In genomic region chrX:19964017-19964710, GRCh38 we compare ENCODE assay signal across 13 cellular contexts. TPM values are rescaled to one million over a fixed set of nuclear protein-coding genes. Genes with fewer than 3 reads are reported as not detected.
DNase-seq lines count a peak whose midpoint lies in the region; ATAC-seq and TF ChIP-seq lines count a peak whose summit lies in the region.
"Had no signal": no experiment of that assay in that cellular context is flagged by ENCODE, and none has a peak within 500 bp of the region (broad histone marks: within the 10 kb centered on the region; RNA-seq: fewer than 3 reads in every experiment).

No MANE protein-coding gene starts in this region.

- no peak overlapping the region for H2AFZ ChIP-seq in mesenchymal stem cell (ENCODE audit: low read depth, low read length)

- no peaks in the 10 kb centered on the region for H3K27me3 Mint-ChIP-seq in T-helper 2 cell treated with Interferon-gamma antibody and Interleukin-4, amounts not matched to agents 5 μg/mL and 100 μg/mL, for 36 hours (ENCODE audit: low read depth)
- no peaks in the 10 kb centered on the region for H3K27me3 Mint-ChIP-seq in T-helper 17 cell

- no peak for TF ChIP-seq POLR2A in GM18505 (IDR thresholded peaks at IDR 0.05; ENCODE audit: borderline replicate concordance, extremely low read depth, insufficient read depth, insufficient read length)

- no peak overlapping the region for H3K27ac ChIP-seq in mesenchymal stem cell (ENCODE audit: low read length, poor library complexity, severe bottlenecking)
- H3K27ac ChIP-seq: psoas muscle had no signal

- H3K9me3 Mint-ChIP-seq in T-helper 2 cell treated with Interferon-gamma antibody and Interleukin-4, amounts not matched to agents 5 μg/mL and 100 μg/mL, for 36 hours = no peaks in the 10 kb centered on the region

- peaks cover 11% of the 10 kb centered on the region for H3K79me1 ChIP-seq in mesenchymal stem cell (replicated peaks; ENCODE audit: low read length, poor library complexity, severe bottlenecking)

- no peaks in the 10 kb centered on the region for H3K4me1 ChIP-seq in mesenchymal stem cell (ENCODE audit: control insufficient read depth, insufficient read depth, low read depth, low read length)
- H3K4me1 ChIP-seq: psoas muscle had no signal

- no peak overlapping the region for H2BK15ac ChIP-seq in mesenchymal stem cell (ENCODE audit: low read depth, poor library complexity, severe bottlenecking)

- no peak overlapping the region for H2BK120ac ChIP-seq in mesenchymal stem cell (ENCODE audit: low read depth, low read length)

- no peak overlapping the region for H3K23ac ChIP-seq in mesenchymal stem cell (ENCODE audit: low read length in 2 of 2)

- no peak overlapping the region for H3K14ac ChIP-seq in mesenchymal stem cell (ENCODE audit: low read length in 2 of 2)

- 93% methylated on average over 7 of the region's 9 CpGs for WGBS in mesenchymal stem cell

- no peak overlapping the region for H4K8ac ChIP-seq in mesenchymal stem cell (ENCODE audit: low read length)

- peaks cover 14% of the 10 kb centered on the region for H3K4me1 Mint-ChIP-seq in T-helper 2 cell treated with Interferon-gamma antibody and Interleukin-4, amounts not matched to agents 5 μg/mL and 100 μg/mL, for 36 hours (ENCODE audit: low read depth)
- H3K4me1 Mint-ChIP-seq in T-helper 17 cell = peaks cover 5% of the 10 kb centered on the region

- no peak overlapping the region for H3K27ac Mint-ChIP-seq in T-helper 2 cell treated with Interferon-gamma antibody and Interleukin-4, amounts not matched to agents 5 μg/mL and 100 μg/mL, for 36 hours
- no peak overlapping the region for H3K27ac Mint-ChIP-seq in T-helper 17 cell

- peaks cover 3 to 30% of the 10 kb centered on the region in 2 experiments for H3K36me3 ChIP-seq in mesenchymal stem cell (ENCODE audit: control insufficient read depth in 1 of 2, insufficient read depth in 2 of 2, low read depth in 1 of 2, low read length in 2 of 2)
- H3K36me3 ChIP-seq: MG63 had no signal

- no peak overlapping the region for H3K18ac ChIP-seq in mesenchymal stem cell (ENCODE audit: low read depth in 1 of 2, low read length in 2 of 2)

- peak; percentile 32 for DNase-seq in T-helper 2 cell treated with Interferon-gamma antibody and Interleukin-4, amounts not matched to agents 5 μg/mL and 100 μg/mL, for 36 hours (ENCODE audit: low spot score)
- DNase-seq in stimulated activated CD4-positive, alpha-beta T cell treated with anti-CD3 and anti-CD28 coated beads, Interleukin-12 subunit alpha, Interleukin-12 subunit beta, amount 100 ng/mL, for 48 hours (ENCODE audit: low read depth in 2 of 3, low spot score in 1 of 3) = peak; percentile 5 to 18 (median 14)
- DNase-seq in nucleus accumbens (lab: John Stamatoyannopoulos, UW) (no peak), T-helper 17 cell (no peak), mesenchymal stem cell (no peak)
- DNase-seq: DMS 273 treated with DMSO at 0.1 percent for 48 hours; effector CD8-positive, alpha-beta T cell; MG63; psoas muscle had no signal

- H3K9me3 ChIP-seq in T-helper 17 cell (ENCODE audit: control insufficient read depth, low read length, poor library complexity, severe bottlenecking) (no peaks in the 10 kb centered on the region), mesenchymal stem cell (ENCODE audit: control insufficient read depth, low read length) (no peaks in the 10 kb centered on the region)
- H3K9me3 ChIP-seq: MG63, psoas muscle had no signal

- H3K4me3 Mint-ChIP-seq in T-helper 2 cell treated with Interferon-gamma antibody and Interleukin-4, amounts not matched to agents 5 μg/mL and 100 μg/mL, for 36 hours = no peak overlapping the region
- no peak overlapping the region for H3K4me3 Mint-ChIP-seq in T-helper 17 cell

- ATAC-seq in GM18505 (IDR thresholded peaks at IDR 0.05; ENCODE audit: unreplicated experiment) (peak; percentile 69), GM21786 (IDR thresholded peaks at IDR 0.05; ENCODE audit: unreplicated experiment) (peak; percentile 86), T-helper 17 cell (no peak), HG02970 (IDR thresholded peaks at IDR 0.05; ENCODE audit: low FRiP score, unreplicated experiment) (no peak)
- ATAC-seq: Panc1, psoas muscle had no signal

- H2BK5ac ChIP-seq in mesenchymal stem cell (ENCODE audit: low read depth, low read length, poor library complexity, severe bottlenecking) = no peak overlapping the region

- no peak overlapping the region for H4K91ac ChIP-seq in mesenchymal stem cell (ENCODE audit: low read length)

- no peak overlapping the region for H2AK5ac ChIP-seq in mesenchymal stem cell (ENCODE audit: low read length, severe bottlenecking)

- H3K4me3 ChIP-seq in mesenchymal stem cell (ENCODE audit: insufficient read depth in 1 of 2, low read depth in 1 of 2, low read length in 2 of 2) = no peak overlapping the region
- H3K4me3 ChIP-seq: MG63, psoas muscle had no signal

- no peak overlapping the region for H3K9ac ChIP-seq in mesenchymal stem cell (ENCODE audit: low read length)

- H3K4me2 ChIP-seq in mesenchymal stem cell (ENCODE audit: low read length, poor library complexity, severe bottlenecking) = no peak overlapping the region

- no peak overlapping the region for H3K4ac ChIP-seq in mesenchymal stem cell (ENCODE audit: low read depth in 1 of 2, low read length in 2 of 2)

- H3K36me3 Mint-ChIP-seq in T-helper 2 cell treated with Interferon-gamma antibody and Interleukin-4, amounts not matched to agents 5 μg/mL and 100 μg/mL, for 36 hours (ENCODE audit: low read depth) = peaks cover 26% of the 10 kb centered on the region
- H3K36me3 Mint-ChIP-seq in T-helper 17 cell (ENCODE audit: low read depth) = peaks cover 4% of the 10 kb centered on the region

- peaks cover 0 to 3% of the 10 kb centered on the region in 2 experiments for H3K27me3 ChIP-seq in mesenchymal stem cell (ENCODE audit: control insufficient read depth in 1 of 2, insufficient read depth in 1 of 2, low read length in 2 of 2)
- H3K27me3 ChIP-seq: MG63 had no signal

- no peak overlapping the region for H2BK12ac ChIP-seq in mesenchymal stem cell (ENCODE audit: low read length in 2 of 2)

RNA-seq across cellular contexts. Expression of gene BCLAF3, which starts 26.7 kb away (rescaled TPM):
- 10 to 100 TPM in 1 of 2 donors, 1 to 10 TPM in 1; 6.7 to 10.0 TPM for total RNA-seq in T-helper 17 cell
- polyA plus RNA-seq in mesenchymal stem cell (2013, experiment 1 of 2) = 3.7 TPM
- 3.8 TPM for polyA plus RNA-seq in mesenchymal stem cell (2013, experiment 2 of 2)

Comparison
In these comparisons a context has a peak if more than half of its experiments do, and no peak if none do; other contexts are left out.
1. ATAC-seq: peak in GM18505 (single experiment) and GM21786 (single experiment); none in T-helper 17 cell (single experiment) and HG02970 (single experiment).
2. DNase-seq: peak in T-helper 2 cell treated with Interferon-gamma antibody and Interleukin-4, amounts not matched to agents 5 μg/mL and 100 μg/mL, for 36 hours (single experiment) and stimulated activated CD4-positive, alpha-beta T cell treated with anti-CD3 and anti-CD28 coated beads, Interleukin-12 subunit alpha, Interleukin-12 subunit beta, amount 100 ng/mL, for 48 hours (3 of 3); none in nucleus accumbens (0 of 56), T-helper 17 cell (0 of 3) and mesenchymal stem cell (single experiment).